Comparison of ENCODE assay signal across 8 cellular contexts in the genomic region with DNA sequence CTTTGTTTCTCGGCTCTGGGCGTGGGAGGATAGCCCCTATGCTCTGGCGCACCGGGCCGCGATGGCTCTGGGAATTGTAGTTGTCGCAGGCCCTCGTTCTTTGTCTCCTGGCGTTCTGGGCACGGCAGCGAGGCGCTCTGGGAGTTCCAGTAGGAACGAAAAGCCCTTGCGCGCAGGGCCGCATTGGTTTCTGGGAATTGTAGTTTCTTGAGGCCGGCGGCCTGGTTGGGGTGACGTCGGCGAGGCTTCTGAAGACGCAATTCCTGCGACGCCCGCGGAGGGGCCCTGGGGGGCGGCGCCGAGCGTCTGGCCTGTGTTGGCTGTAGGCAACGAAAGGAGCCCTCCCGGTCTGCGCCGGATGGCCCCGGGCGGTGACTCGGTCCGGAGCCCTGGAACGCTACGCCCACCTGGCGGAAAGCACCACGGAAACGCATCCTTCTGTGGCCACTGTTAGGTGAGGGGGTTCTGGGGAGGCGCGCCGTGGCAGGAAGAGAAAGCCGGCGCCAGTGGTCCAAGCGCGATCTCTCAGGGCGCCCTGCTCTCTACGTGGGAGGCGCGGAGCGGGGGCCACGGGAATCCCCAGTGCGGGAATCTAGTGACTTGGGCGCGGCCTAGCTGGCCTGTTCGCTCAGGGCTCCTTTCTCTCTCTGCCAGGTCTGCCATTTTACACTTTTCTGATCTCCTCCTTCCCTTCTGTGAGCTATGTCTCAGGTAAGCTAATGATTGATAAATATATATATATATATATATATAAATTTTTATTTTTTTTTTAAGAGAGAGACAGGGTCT. TPM values are rescaled to one million over a fixed set of nuclear protein-coding genes. Genes with fewer than 3 reads are reported as not detected.
DNase-seq lines count a peak whose midpoint lies in the region; ATAC-seq and TF ChIP-seq lines count a peak whose summit lies in the region.

ZNF140 (plus strand) TSS at position 305 of the 789 bp plus-strand sequence; CDS start at position 703, 398 bp downstream.

- peak in 4 of 5 donors; percentile 95 to 97 (median 96) for DNase-seq in CD4-positive, alpha-beta memory T cell
- DNase-seq in NCI-H82 (lab: John Stamatoyannopoulos, UW), result peak; percentile 99
- peak; percentile 83 to 87 for DNase-seq in activated CD8-positive, alpha-beta memory T cell treated with anti-CD3 and anti-CD28 coated beads for 1 hour (ENCODE audit: extremely low read depth in 1 of 2, low read depth in 1 of 2)
- DNase-seq in endodermal cell, result peak; percentile 100
- peak; percentile 99 for DNase-seq in mesendoderm
- DNase-seq in stimulated activated CD8-positive, alpha-beta memory T cell treated with anti-CD3 and anti-CD28 coated beads, Interleukin-15, amount 100 ng/mL, for 1 hour (ENCODE audit: low read depth), result peak; percentile 85

- WGBS in endodermal cell (ENCODE audit: insufficient coverage in 1 of 2, insufficient read length in 1 of 2), 2 experiments, result 0 to 3% methylated on average over 14 to 60 of the region's 60 CpGs
- WGBS in mesendoderm (ENCODE audit: extremely low coverage, insufficient coverage, low lambda C conversion rate), result no CpG with 5 or more reads among the region's 60 CpGs

- H3K9me3 Mint-ChIP-seq in CD4-positive, alpha-beta memory T cell, result peaks cover 4 to 76% (median 68%) of the 10 kb centered on the region in 8 donors
- H3K9me3 Mint-ChIP-seq in endodermal cell, result peaks cover 40% of the 10 kb centered on the region

- intact Hi-C loops in CD4-positive, alpha-beta memory T cell (cut with micrococcal nuclease), result loop anchor here (1.0 to 5.0 kb wide), 9 partner anchors 44 to 394 kb away; partner anchors contain the start of genes ANKLE2, CHFR, POLE and PXMP2

- no peaks in the 10 kb centered on the region for H3K27me3 Mint-ChIP-seq in CD4-positive, alpha-beta memory T cell
- no peaks in the 10 kb centered on the region for H3K27me3 Mint-ChIP-seq in endodermal cell (ENCODE audit: insufficient read depth)

- H3K18ac ChIP-seq in mesendoderm (ENCODE audit: low read length), result no peak within 1 kb of the TSS

- peak; percentile 46 for TF ChIP-seq CTCF in endodermal cell (conservative IDR thresholded peaks at IDR 0.05)

- H3K4me3 ChIP-seq in CD4-positive, alpha-beta memory T cell (ENCODE audit: low read length in 2 of 2), result peak within 1 kb of the TSS; percentile 59 to 76
- peak within 1 kb of the TSS; percentile 94 for H3K4me3 ChIP-seq in endodermal cell (ENCODE audit: low read length)
- peak within 1 kb of the TSS; percentile 91 for H3K4me3 ChIP-seq in mesendoderm (ENCODE audit: low read length)

- H3K23ac ChIP-seq in mesendoderm (ENCODE audit: low read length), result no peak within 1 kb of the TSS

- no peaks in the 10 kb centered on the region for H3K27me3 ChIP-seq in CD4-positive, alpha-beta memory T cell (ENCODE audit: insufficient read depth, low read length)
- H3K27me3 ChIP-seq in endodermal cell (ENCODE audit: control insufficient read depth, insufficient read depth, low read length, poor library complexity, severe bottlenecking) (no peaks in the 10 kb centered on the region), mesendoderm (ENCODE audit: insufficient read depth, low read length, poor library complexity) (no peaks in the 10 kb centered on the region)

- POLR2A ChIA-PET in CD4-positive, alpha-beta memory T cell (lab: Charles Lee; ENCODE audit: partially characterized antibody), result interaction anchor here (0.7 to 2.6 kb wide), 17 partner anchors 8 to 320 kb away, joined by 3 to 33 read pairs (median 5); partner anchors contain the start of genes CHFR, GOLGA3, ZNF10 and ZNF26

- H3K36me3 Mint-ChIP-seq in CD4-positive, alpha-beta memory T cell, result peaks cover 52 to 54% of the 10 kb centered on the region in 2 donors
- H3K36me3 Mint-ChIP-seq in endodermal cell (ENCODE audit: low read depth), result peaks cover 47% of the 10 kb centered on the region

- peak within 1 kb of the TSS in 1 of 8 donors; percentile 17 for H3K4me3 Mint-ChIP-seq in CD4-positive, alpha-beta memory T cell
- no peak within 1 kb of the TSS for H3K4me3 Mint-ChIP-seq in endodermal cell

- peaks cover 0 to 10% (median 5%) of the 10 kb centered on the region in 4 donors for H3K4me1 Mint-ChIP-seq in CD4-positive, alpha-beta memory T cell
- H3K4me1 Mint-ChIP-seq in endodermal cell, result no peaks in the 10 kb centered on the region

- peaks cover 38% of the 10 kb centered on the region for H3K36me3 ChIP-seq in CD4-positive, alpha-beta memory T cell (ENCODE audit: insufficient read depth, low read length)
- H3K36me3 ChIP-seq in endodermal cell (ENCODE audit: control insufficient read depth, insufficient read depth, low read length), result peaks cover 42% of the 10 kb centered on the region
- H3K36me3 ChIP-seq in mesendoderm (ENCODE audit: control insufficient read depth, insufficient read depth, low read length), result peaks cover 3% of the 10 kb centered on the region

- H3K9ac ChIP-seq in endodermal cell (ENCODE audit: extremely low read depth, low read length, poor library complexity, severe bottlenecking), result peak within 1 kb of the TSS; percentile 99
- peak within 1 kb of the TSS; percentile 95 for H3K9ac ChIP-seq in mesendoderm (ENCODE audit: low read length)

- H3K27ac Mint-ChIP-seq in CD4-positive, alpha-beta memory T cell, result no peak within 1 kb of the TSS
- H3K27ac Mint-ChIP-seq in endodermal cell, result no peak within 1 kb of the TSS

- peak within 1 kb of the TSS; percentile 20 for H2BK5ac ChIP-seq in mesendoderm (ENCODE audit: low read length)

- H3K4ac ChIP-seq in mesendoderm (ENCODE audit: low read depth, low read length), result peak within 1 kb of the TSS; percentile 56

- peaks cover 8% of the 10 kb centered on the region for H3K79me2 ChIP-seq in mesendoderm (ENCODE audit: control insufficient read depth, insufficient read depth, low read length)

- H3K79me1 ChIP-seq in mesendoderm (ENCODE audit: low read length), result peaks cover 6% of the 10 kb centered on the region

- H2BK120ac ChIP-seq in mesendoderm (ENCODE audit: low read depth, low read length), result no peak within 1 kb of the TSS

- peak; percentile 70 for ATAC-seq in GM19328 (IDR thresholded peaks at IDR 0.05; ENCODE audit: unreplicated experiment)
- ATAC-seq in HG03520 (IDR thresholded peaks at IDR 0.05; ENCODE audit: unreplicated experiment), result peak; percentile 70

- no peak within 1 kb of the TSS for H4K5ac ChIP-seq in mesendoderm (ENCODE audit: low read length)

- peak within 1 kb of the TSS; percentile 98 for H3K56ac ChIP-seq in mesendoderm (ENCODE audit: low read length)

- H3K4me2 ChIP-seq in mesendoderm (ENCODE audit: low read length), result peak within 1 kb of the TSS; percentile 77

- peaks cover 13% of the 10 kb centered on the region for H3K4me1 ChIP-seq in CD4-positive, alpha-beta memory T cell (ENCODE audit: insufficient read depth, low read length)
- H3K4me1 ChIP-seq in endodermal cell (ENCODE audit: control insufficient read depth, insufficient read depth, low read length) (no peaks in the 10 kb centered on the region), mesendoderm (ENCODE audit: control insufficient read depth, low read depth, low read length) (no peaks in the 10 kb centered on the region)

- peak within 1 kb of the TSS; percentile 100 for H3K27ac ChIP-seq in CD4-positive, alpha-beta memory T cell (ENCODE audit: low read depth, low read length)
- H3K27ac ChIP-seq in endodermal cell (ENCODE audit: low read depth, low read length) (peak within 1 kb of the TSS; percentile 100), mesendoderm (ENCODE audit: low read depth, low read length) (peak within 1 kb of the TSS; percentile 84)

- no peak within 1 kb of the TSS for H2BK15ac ChIP-seq in mesendoderm (replicated peaks; ENCODE audit: low read depth)

- H2AK5ac ChIP-seq in mesendoderm (ENCODE audit: low read length), result no peak within 1 kb of the TSS

- no peak within 1 kb of the TSS for H4K8ac ChIP-seq in mesendoderm (ENCODE audit: low read depth, low read length)

- peaks cover 23 to 31% of the 10 kb centered on the region in 2 donors for H3K9me3 ChIP-seq in CD4-positive, alpha-beta memory T cell (ENCODE audit: control insufficient read depth in 1 of 2, low read length in 2 of 2)
- peaks cover 84% of the 10 kb centered on the region for H3K9me3 ChIP-seq in endodermal cell (ENCODE audit: control insufficient read depth, low read length)

- CTCF ChIA-PET in CD4-positive, alpha-beta memory T cell (lab: Charles Lee; ENCODE audit: partially characterized antibody), result interaction anchor here (1.1 to 3.3 kb wide), 4 partner anchors 95 to 175 kb away, joined by 4 to 20 read pairs (median 4); partner anchors contain the start of gene ZNF268

RNA-seq across cellular contexts. Expression of gene ZNF140, which starts in this region (rescaled TPM):
- total RNA-seq in CD4-positive, alpha-beta memory T cell, result 10 to 100 TPM; 25.2 to 28.2 TPM
- 10 to 100 TPM; 24.6 to 26.2 TPM for polyA plus RNA-seq in CD4-positive, alpha-beta memory T cell
- 10 to 100 TPM; 19.0 to 20.9 TPM for total RNA-seq in endodermal cell
- polyA plus RNA-seq in endodermal cell (2013, experiment 1 of 2), result 20.3 TPM
- 23.4 TPM for polyA plus RNA-seq in endodermal cell (2013, experiment 2 of 2)
- 12.8 TPM for polyA plus RNA-seq in mesendoderm (2013, experiment 1 of 2)
- 13.4 TPM for polyA plus RNA-seq in mesendoderm (2013, experiment 2 of 2)

Comparison
In these comparisons a context has a peak if more than half of its experiments do, and no peak if none do; other contexts are left out.
1. Peak in every context shown above with its lines: DNase-seq, ATAC-seq, H3K4me3 ChIP-seq and H3K27ac ChIP-seq.